ENCODE assay signal across 13 cellular contexts in genomic region chr12:124496584-124496983, GRCh38.
DNase-seq lines count a peak whose midpoint lies in the region; ATAC-seq and TF ChIP-seq lines count a peak whose summit lies in the region.
"Had no signal": no experiment of that assay in that cellular context is flagged by ENCODE, and none has a peak within 500 bp of the region (broad histone marks: within the 10 kb centered on the region; RNA-seq: fewer than 3 reads in every experiment).

No MANE protein-coding gene starts in this region.

- H3K4me1 Mint-ChIP-seq in activated naive CD4-positive, alpha-beta T cell treated with anti-CD3 and anti-CD28 coated beads for 36 hours (ENCODE audit: low read depth) = peaks cover 53% of the 10 kb centered on the region

- H3K4me3 ChIP-seq in dorsolateral prefrontal cortex = no peak overlapping the region
- H3K4me3 ChIP-seq: skin epidermis had no signal

- ATAC-seq in activated naive CD4-positive, alpha-beta T cell treated with anti-CD3 and anti-CD28 coated beads, Interleukin-2, amount 50 U/mL, for 72 hours = no peak
- ATAC-seq in GM18498 (IDR thresholded peaks at IDR 0.05; ENCODE audit: unreplicated experiment) = no peak

- intact Hi-C loops in activated naive CD4-positive, alpha-beta T cell treated with anti-CD3 and anti-CD28 coated beads for 36 hours (cut with micrococcal nuclease) = no loop called here
- intact Hi-C loops in dorsolateral prefrontal cortex (cut with DNase I) = loop anchor here in 1 of 2 donors (5.0 kb wide), 1 partner anchor 34 kb away; no protein-coding TSS in a partner anchor

- no peaks in the 10 kb centered on the region for H3K27me3 Mint-ChIP-seq in activated naive CD4-positive, alpha-beta T cell treated with anti-CD3 and anti-CD28 coated beads for 36 hours (ENCODE audit: low read depth)
- H3K27me3 Mint-ChIP-seq: activated naive CD8-positive, alpha-beta T cell treated with anti-CD3 and anti-CD28 coated beads for 36 hours had no signal

- no peak overlapping the region for H3K27ac Mint-ChIP-seq in activated naive CD4-positive, alpha-beta T cell treated with anti-CD3 and anti-CD28 coated beads for 36 hours
- H3K27ac Mint-ChIP-seq in activated naive CD4-positive, alpha-beta T cell treated with anti-CD3 and anti-CD28 coated beads, Interleukin-2, amount 50 U/mL, for 72 hours = no peak overlapping the region

- H3K4me3 Mint-ChIP-seq in activated naive CD4-positive, alpha-beta T cell treated with anti-CD3 and anti-CD28 coated beads for 36 hours = no peak overlapping the region
- H3K4me3 Mint-ChIP-seq: activated naive CD8-positive, alpha-beta T cell treated with anti-CD3 and anti-CD28 coated beads for 36 hours; CD14-positive monocyte had no signal

- CTCF ChIA-PET in activated naive CD4-positive, alpha-beta T cell treated with anti-CD3 and anti-CD28 coated beads for 36 hours (lab: Charles Lee) = no interaction called here

- peak; percentile 30 for DNase-seq in activated naive CD4-positive, alpha-beta T cell treated with anti-CD3 and anti-CD28 coated beads for 36 hours
- DNase-seq in activated naive CD4-positive, alpha-beta T cell treated with anti-CD3 and anti-CD28 coated beads, Interleukin-2, amount 50 U/mL, for 72 hours (ENCODE audit: low spot score in 2 of 2) = no peak
- peak; percentile 61 for DNase-seq in NAMALWA (ENCODE audit: low spot score)
- no peak for DNase-seq in dorsolateral prefrontal cortex
- peak; percentile 52 for DNase-seq in stimulated activated CD8-positive, alpha-beta memory T cell treated with anti-CD3 and anti-CD28 coated beads, Interleukin-4, amount 100 ng/mL, for 48 hours
- no peak for DNase-seq in cerebellar nuclear complex (lab: John Stamatoyannopoulos, UW)
- no peak for DNase-seq in stimulated activated CD4-positive, alpha-beta T cell treated with anti-CD3 and anti-CD28 coated beads, Interleukin-4, amount 100 ng/mL, for 1 hour
- DNase-seq: activated naive CD8-positive, alpha-beta T cell treated with anti-CD3 and anti-CD28 coated beads for 36 hours; NCI-H748 treated with DMSO at 0.1 percent for 48 hours; stimulated activated naive CD4-positive, alpha-beta T cell had no signal

- no peaks in the 10 kb centered on the region for H3K27me3 ChIP-seq in dorsolateral prefrontal cortex

- H3K27ac ChIP-seq in dorsolateral prefrontal cortex = peak overlapping the region in 46 of 59 donors; percentile 29 to 92 (median 83)

- peaks cover 2% of the 10 kb centered on the region for H3K36me3 Mint-ChIP-seq in activated naive CD4-positive, alpha-beta T cell treated with anti-CD3 and anti-CD28 coated beads for 36 hours (ENCODE audit: low read depth)
- H3K36me3 Mint-ChIP-seq in activated naive CD4-positive, alpha-beta T cell treated with anti-CD3 and anti-CD28 coated beads, Interleukin-2, amount 50 U/mL, for 72 hours = no peaks in the 10 kb centered on the region

- TF ChIP-seq CTCF in dorsolateral prefrontal cortex (IDR thresholded peaks at IDR 0.05 in 54 of 56, conservative IDR thresholded peaks at IDR 0.05 in 2 of 56; ENCODE audit: low read depth in 1 of 56, partially characterized antibody in 56 of 56) = no peak

- H3K9me3 Mint-ChIP-seq in activated naive CD4-positive, alpha-beta T cell treated with anti-CD3 and anti-CD28 coated beads for 36 hours = no peaks in the 10 kb centered on the region
- no peaks in the 10 kb centered on the region for H3K9me3 Mint-ChIP-seq in activated naive CD4-positive, alpha-beta T cell treated with anti-CD3 and anti-CD28 coated beads, Interleukin-2, amount 50 U/mL, for 72 hours
- H3K9me3 Mint-ChIP-seq: activated naive CD8-positive, alpha-beta T cell treated with anti-CD3 and anti-CD28 coated beads for 36 hours; CD14-positive monocyte had no signal

Comparison
In these comparisons a context has a peak if more than half of its experiments do, and no peak if none do; other contexts are left out.
1. DNase-seq: peak in activated naive CD4-positive, alpha-beta T cell treated with anti-CD3 and anti-CD28 coated beads for 36 hours (single experiment), NAMALWA (single experiment) and stimulated activated CD8-positive, alpha-beta memory T cell treated with anti-CD3 and anti-CD28 coated beads, Interleukin-4, amount 100 ng/mL, for 48 hours (single experiment); none in activated naive CD4-positive, alpha-beta T cell treated with anti-CD3 and anti-CD28 coated beads, Interleukin-2, amount 50 U/mL, for 72 hours (0 of 2), dorsolateral prefrontal cortex (0 of 10), cerebellar nuclear complex (0 of 2) and stimulated activated CD4-positive, alpha-beta T cell treated with anti-CD3 and anti-CD28 coated beads, Interleukin-4, amount 100 ng/mL, for 1 hour (single experiment).